8 cellular contexts compared by ENCODE assay signal in genomic region chr22:23183107-23183698, GRCh38. TPM values are rescaled to one million over a fixed set of nuclear protein-coding genes. Genes with fewer than 3 reads are reported as not detected.
DNase-seq lines count a peak whose midpoint lies in the region; TF ChIP-seq lines count a peak whose summit lies in the region.

No MANE protein-coding gene starts in this region.

- no peak for TF ChIP-seq CTCF in brain microvascular endothelial cell (IDR thresholded peaks at IDR 0.05; ENCODE audit: low read depth, low read length, missing control alignments)

- no peaks in the 10 kb centered on the region for H3K27me3 ChIP-seq in brain microvascular endothelial cell (replicated peaks)

- in situ Hi-C loops in brain microvascular endothelial cell (cut with HindIII; ENCODE audit: low pct_ligation_motif_present, low sequenced_read_pairs) = no loop called here

- H3K27me3 Mint-ChIP-seq in T-helper 2 cell treated with Interferon-gamma antibody and Interleukin-4, amounts not matched to agents 5 μg/mL and 100 μg/mL, for 36 hours (ENCODE audit: low read depth) = no peaks in the 10 kb centered on the region
- peaks cover 9 to 30% (median 14%) of the 10 kb centered on the region in 3 donors for H3K27me3 Mint-ChIP-seq in immature natural killer cell (ENCODE audit: low read depth in 3 of 3)

- peak overlapping the region; percentile 88 for H3K4me3 Mint-ChIP-seq in T-helper 2 cell treated with Interferon-gamma antibody and Interleukin-4, amounts not matched to agents 5 μg/mL and 100 μg/mL, for 36 hours
- peak overlapping the region; percentile 95 to 97 (median 97) for H3K4me3 Mint-ChIP-seq in immature natural killer cell

- H3K9me3 Mint-ChIP-seq in T-helper 2 cell treated with Interferon-gamma antibody and Interleukin-4, amounts not matched to agents 5 μg/mL and 100 μg/mL, for 36 hours = no peaks in the 10 kb centered on the region
- no peaks in the 10 kb centered on the region for H3K9me3 Mint-ChIP-seq in immature natural killer cell

- no peak for DNase-seq in T-helper 2 cell treated with Interferon-gamma antibody and Interleukin-4, amounts not matched to agents 5 μg/mL and 100 μg/mL, for 36 hours (ENCODE audit: low spot score)
- no peak for DNase-seq in T-helper 2 cell
- peak; percentile 35 for DNase-seq in NCI-H2227 treated with DMSO at 0.1 percent for 48 hours (lab: John Stamatoyannopoulos, UW)
- DNase-seq in brain microvascular endothelial cell = peak; percentile 43
- DNase-seq in immature natural killer cell = no peak
- DNase-seq in stimulated activated CD4-positive, alpha-beta T cell treated with anti-CD3 and anti-CD28 coated beads, Interleukin-12 subunit alpha, Interleukin-12 subunit beta, amount 100 ng/mL, for 4 hours = no peak
- DNase-seq in activated gamma-delta T cell treated with Interleukin-2 at 50 U/mL for 16 hours = no peak

- H3K27ac ChIP-seq in brain microvascular endothelial cell (peak overlapping the region; percentile 17), skin epidermis (peak overlapping the region in 18 of 21 experiments; percentile 13 to 86 (median 70))

- H3K27ac Mint-ChIP-seq in T-helper 2 cell treated with Interferon-gamma antibody and Interleukin-4, amounts not matched to agents 5 μg/mL and 100 μg/mL, for 36 hours = peak overlapping the region; percentile 87
- H3K27ac Mint-ChIP-seq in immature natural killer cell = peak overlapping the region; percentile 91 to 96 (median 95)

- H3K4me3 ChIP-seq in brain microvascular endothelial cell (ENCODE audit: low read depth, low read length) (peak overlapping the region; percentile 47), skin epidermis (peak overlapping the region; percentile 41 to 63 (median 55))

- peaks cover 35% of the 10 kb centered on the region for H3K36me3 Mint-ChIP-seq in T-helper 2 cell treated with Interferon-gamma antibody and Interleukin-4, amounts not matched to agents 5 μg/mL and 100 μg/mL, for 36 hours (ENCODE audit: low read depth)
- H3K36me3 Mint-ChIP-seq in immature natural killer cell = peaks cover 0 to 7% (median 0%) of the 10 kb centered on the region in 3 donors

- peaks cover 29% of the 10 kb centered on the region for H3K36me3 ChIP-seq in brain microvascular endothelial cell (replicated peaks)

- peaks cover 51% of the 10 kb centered on the region for H3K4me1 Mint-ChIP-seq in T-helper 2 cell treated with Interferon-gamma antibody and Interleukin-4, amounts not matched to agents 5 μg/mL and 100 μg/mL, for 36 hours (ENCODE audit: low read depth)
- H3K4me1 Mint-ChIP-seq in immature natural killer cell = peaks cover 80 to 81% of the 10 kb centered on the region in 2 donors

RNA-seq across cellular contexts. Expression of gene BCR, which starts 2.9 kb away (rescaled TPM):
- polyA plus RNA-seq in immature natural killer cell = 10 to 100 TPM in 1 of 3 donors, 1 to 10 TPM in 2; 4.1 to 12.5 (median 5.6) TPM

RNA-seq across cellular contexts. Expression of gene RAB36, which starts 37.9 kb away (rescaled TPM):
- 1 to 10 TPM in 2 of 3 donors, not detected in 1; 1.8 to 3.7 TPM for polyA plus RNA-seq in immature natural killer cell

RNA-seq across cellular contexts. Expression of gene RSPH14, which starts 41.4 kb away (rescaled TPM):
- under 1 TPM in 2 of 3 donors, not detected in 1; 0.26 to 0.66 TPM for polyA plus RNA-seq in immature natural killer cell

Comparison
In these comparisons a context has a peak if more than half of its experiments do, and no peak if none do; other contexts are left out.
1. DNase-seq: peak in NCI-H2227 treated with DMSO at 0.1 percent for 48 hours (single experiment) and brain microvascular endothelial cell (single experiment); none in T-helper 2 cell treated with Interferon-gamma antibody and Interleukin-4, amounts not matched to agents 5 μg/mL and 100 μg/mL, for 36 hours (single experiment), T-helper 2 cell (0 of 5), immature natural killer cell (0 of 3), stimulated activated CD4-positive, alpha-beta T cell treated with anti-CD3 and anti-CD28 coated beads, Interleukin-12 subunit alpha, Interleukin-12 subunit beta, amount 100 ng/mL, for 4 hours (single experiment) and activated gamma-delta T cell treated with Interleukin-2 at 50 U/mL for 16 hours (single experiment).